1 cellular context compared by ENCODE assay signal in genomic region chr3:47407896-47408838, GRCh38.
TF ChIP-seq lines count a peak whose summit lies in the region.

No MANE protein-coding gene starts in this region.

TF ChIP-seq in IMR-90, 13 proteins besides CTCF, POLR2A, EP300 and RAD21:
- no peak for TF ChIP-seq RCOR1 (IDR thresholded peaks at IDR 0.05; ENCODE audit: insufficient replicate concordance, low read length)
- TF ChIP-seq CEBPB (IDR thresholded peaks at IDR 0.05; ENCODE audit: low read depth, low read length), result no peak
- TF ChIP-seq BHLHE40 (IDR thresholded peaks at IDR 0.05; ENCODE audit: low read depth, low read length), result no peak
- no peak for TF ChIP-seq RFX5 (IDR thresholded peaks at IDR 0.05; ENCODE audit: low read depth, low read length)
- TF ChIP-seq MAZ (IDR thresholded peaks at IDR 0.05; ENCODE audit: borderline replicate concordance, low read depth, low read length), result no peak
- no peak for TF ChIP-seq SMC3 (IDR thresholded peaks at IDR 0.05; ENCODE audit: low read depth, low read length)
- TF ChIP-seq MAFK (IDR thresholded peaks at IDR 0.05; ENCODE audit: low read depth, low read length), result no peak
- TF ChIP-seq CHD1 (IDR thresholded peaks at IDR 0.05; ENCODE audit: low read depth, low read length), result no peak
